In genomic region chr11:58829736-58830135, GRCh38 we compare ENCODE assay signal across 25 cellular contexts. TPM values are rescaled to one million over a fixed set of nuclear protein-coding genes. Genes with fewer than 3 reads are reported as not detected.
DNase-seq lines count a peak whose midpoint lies in the region; ATAC-seq and TF ChIP-seq lines count a peak whose summit lies in the region.
"Had no signal": no experiment of that assay in that cellular context is flagged by ENCODE, and none has a peak within 500 bp of the region (broad histone marks: within the 10 kb centered on the region; RNA-seq: fewer than 3 reads in every experiment).

No MANE protein-coding gene starts in this region.

- H3K4me2 ChIP-seq in GM23248 (ENCODE audit: unreplicated experiment) = no peak overlapping the region
- H3K4me2 ChIP-seq: BLaER1 treated with 17β-estradiol and CSF1 and Interleukin-3, amounts not matched to agents 10 nM and 100 nM; neural progenitor cell had no signal

- in situ Hi-C loops in GM23248 (cut with MboI) = no loop called here

- ATAC-seq in activated T-helper 17 cell treated with anti-CD3 and anti-CD28 coated beads, Interleukin-2, amount 50 U/mL, for 72 hours (replicated peaks) = peak; percentile 29
- ATAC-seq in effector memory CD8-positive, alpha-beta T cell (replicated peaks) = no peak
- ATAC-seq in stimulated activated memory B cell treated with anti-CD40 and anti-IgM and Interleukin-4, amounts not matched to agents 10 μg/mL and 1 μg/mL and 100 μg/mL, for 72 hours = no peak
- ATAC-seq: body of pancreas, gastroesophageal sphincter, right lobe of liver had no signal

- no peaks in the 10 kb centered on the region for H3K36me3 ChIP-seq in GM23248 (ENCODE audit: low read depth)
- H3K36me3 ChIP-seq: BLaER1 treated with 17β-estradiol and CSF1 and Interleukin-3, amounts not matched to agents 10 nM and 100 nM; gastroesophageal sphincter; neural progenitor cell; right lobe of liver; tibial nerve had no signal

- H3K36me3 Mint-ChIP-seq in activated T-helper 17 cell treated with anti-CD3 and anti-CD28 coated beads, Interleukin-2, amount 50 U/mL, for 72 hours (ENCODE audit: low read depth) = no peaks in the 10 kb centered on the region
- H3K36me3 Mint-ChIP-seq in effector memory CD8-positive, alpha-beta T cell (ENCODE audit: insufficient read depth) = no peaks in the 10 kb centered on the region
- no peaks in the 10 kb centered on the region for H3K36me3 Mint-ChIP-seq in stimulated activated memory B cell treated with anti-CD40 and anti-IgM and Interleukin-4, amounts not matched to agents 10 μg/mL and 1 μg/mL and 100 μg/mL, for 72 hours
- H3K36me3 Mint-ChIP-seq: immature natural killer cell, neural progenitor cell had no signal

- no peaks in the 10 kb centered on the region for H3K27me3 ChIP-seq in AG04450 (ENCODE audit: control insufficient read depth, insufficient read depth, low read length)
- no peaks in the 10 kb centered on the region for H3K27me3 ChIP-seq in GM23248 (replicated peaks; ENCODE audit: insufficient read depth)
- H3K27me3 ChIP-seq: BLaER1 treated with 17β-estradiol and CSF1 and Interleukin-3, amounts not matched to agents 10 nM and 100 nM; body of pancreas; neural progenitor cell; right lobe of liver; tibial nerve had no signal

- POLR2A ChIA-PET in AG04450 (lab: Yijun Ruan, JAX) = no interaction called here

- H3K79me2 ChIP-seq in GM23248 (ENCODE audit: insufficient read depth) = no peaks in the 10 kb centered on the region

- H3K4me3 ChIP-seq in AG04450 (ENCODE audit: low read depth, low read length) (no peak overlapping the region), GM23248 (peak overlapping the region; percentile 0; the same call in 1 of the 2 replicates), fibroblast of villous mesenchyme (ENCODE audit: low read depth, low read length) (no peak overlapping the region)
- H3K4me3 ChIP-seq: BLaER1 treated with 17β-estradiol and CSF1 and Interleukin-3, amounts not matched to agents 10 nM and 100 nM; body of pancreas; gastroesophageal sphincter; neural progenitor cell; right lobe of liver; SK-N-MC; tibial nerve had no signal

- H3K9ac ChIP-seq in GM23248 = no peak overlapping the region
- H3K9ac ChIP-seq: BLaER1 treated with 17β-estradiol and CSF1 and Interleukin-3, amounts not matched to agents 10 nM and 100 nM; neural progenitor cell had no signal

- no peak overlapping the region for H3K4me3 Mint-ChIP-seq in activated T-helper 17 cell treated with anti-CD3 and anti-CD28 coated beads, Interleukin-2, amount 50 U/mL, for 72 hours
- H3K4me3 Mint-ChIP-seq in effector memory CD8-positive, alpha-beta T cell = no peak overlapping the region
- no peak overlapping the region for H3K4me3 Mint-ChIP-seq in stimulated activated memory B cell treated with anti-CD40 and anti-IgM and Interleukin-4, amounts not matched to agents 10 μg/mL and 1 μg/mL and 100 μg/mL, for 72 hours
- H3K4me3 Mint-ChIP-seq: activated CD4-positive, alpha-beta memory T cell treated with anti-CD3 and anti-CD28 coated beads, Interleukin-2, amount 10 ng/mL, durations not matched to agents 7 days and 5 days; immature natural killer cell; neural progenitor cell had no signal

- H4K20me1 ChIP-seq in GM23248 (ENCODE audit: insufficient read depth) = no peaks in the 10 kb centered on the region
- H4K20me1 ChIP-seq: BLaER1 treated with 17β-estradiol and CSF1 and Interleukin-3, amounts not matched to agents 10 nM and 100 nM had no signal

- 0 out of 2 replicates have a peak, but pooled peaks cover 11% of the 10 kb centered on the region for H3K4me1 ChIP-seq in GM23248 (ENCODE audit: insufficient read depth)
- H3K4me1 ChIP-seq: BLaER1 treated with 17β-estradiol and CSF1 and Interleukin-3, amounts not matched to agents 10 nM and 100 nM; body of pancreas; gastroesophageal sphincter; neural progenitor cell; right lobe of liver; tibial nerve had no signal

- no peaks in the 10 kb centered on the region for H3K9me3 Mint-ChIP-seq in activated T-helper 17 cell treated with anti-CD3 and anti-CD28 coated beads, Interleukin-2, amount 50 U/mL, for 72 hours
- H3K9me3 Mint-ChIP-seq in effector memory CD8-positive, alpha-beta T cell = no peaks in the 10 kb centered on the region
- peaks cover 3% of the 10 kb centered on the region for H3K9me3 Mint-ChIP-seq in stimulated activated memory B cell treated with anti-CD40 and anti-IgM and Interleukin-4, amounts not matched to agents 10 μg/mL and 1 μg/mL and 100 μg/mL, for 72 hours

- H3K9me2 ChIP-seq in GM23248 (ENCODE audit: insufficient read depth) = no peaks in the 10 kb centered on the region

- no peak overlapping the region for H2AFZ ChIP-seq in GM23248
- H2AFZ ChIP-seq: neural progenitor cell had no signal

- H3K4me1 Mint-ChIP-seq in activated T-helper 17 cell treated with anti-CD3 and anti-CD28 coated beads, Interleukin-2, amount 50 U/mL, for 72 hours = no peaks in the 10 kb centered on the region
- no peaks in the 10 kb centered on the region for H3K4me1 Mint-ChIP-seq in effector memory CD8-positive, alpha-beta T cell (ENCODE audit: low read depth in 2 of 2)
- no peaks in the 10 kb centered on the region for H3K4me1 Mint-ChIP-seq in stimulated activated memory B cell treated with anti-CD40 and anti-IgM and Interleukin-4, amounts not matched to agents 10 μg/mL and 1 μg/mL and 100 μg/mL, for 72 hours
- H3K4me1 Mint-ChIP-seq: activated CD4-positive, alpha-beta memory T cell treated with anti-CD3 and anti-CD28 coated beads, Interleukin-2, amount 10 ng/mL, durations not matched to agents 7 days and 5 days; immature natural killer cell; neural progenitor cell had no signal

- peaks cover 4% of the 10 kb centered on the region; the same call in 1 of the 2 replicates for H3K9me3 ChIP-seq in AG04450 (ENCODE audit: control insufficient read depth, insufficient read depth, low read length)
- H3K9me3 ChIP-seq in GM23248 (ENCODE audit: low read depth) = no peaks in the 10 kb centered on the region
- H3K9me3 ChIP-seq: right lobe of liver had no signal

- CTCF ChIA-PET in AG04450 (lab: Charles Lee) = no interaction called here

- H3K27me3 Mint-ChIP-seq in activated T-helper 17 cell treated with anti-CD3 and anti-CD28 coated beads, Interleukin-2, amount 50 U/mL, for 72 hours = peaks cover 12% of the 10 kb centered on the region
- H3K27me3 Mint-ChIP-seq in effector memory CD8-positive, alpha-beta T cell = peaks cover 4 to 9% of the 10 kb centered on the region in 2 donors
- peaks cover 12% of the 10 kb centered on the region for H3K27me3 Mint-ChIP-seq in stimulated activated memory B cell treated with anti-CD40 and anti-IgM and Interleukin-4, amounts not matched to agents 10 μg/mL and 1 μg/mL and 100 μg/mL, for 72 hours

- H3F3A ChIP-seq in GM23248 (ENCODE audit: insufficient read depth) = 0 out of 2 replicates have a peak, but pooled peaks cover 3% of the 10 kb centered on the region

- no peak overlapping the region for H3K27ac Mint-ChIP-seq in activated T-helper 17 cell treated with anti-CD3 and anti-CD28 coated beads, Interleukin-2, amount 50 U/mL, for 72 hours
- H3K27ac Mint-ChIP-seq in effector memory CD8-positive, alpha-beta T cell = no peak overlapping the region
- H3K27ac Mint-ChIP-seq in stimulated activated memory B cell treated with anti-CD40 and anti-IgM and Interleukin-4, amounts not matched to agents 10 μg/mL and 1 μg/mL and 100 μg/mL, for 72 hours = no peak overlapping the region
- H3K27ac Mint-ChIP-seq: activated CD4-positive, alpha-beta memory T cell treated with anti-CD3 and anti-CD28 coated beads, Interleukin-2, amount 10 ng/mL, durations not matched to agents 7 days and 5 days; immature natural killer cell; neural progenitor cell had no signal

- DNase-seq in AG04450 (ENCODE audit: low read depth, low spot score) (peak; percentile 13), GM23248 (peak; percentile 57), fibroblast of villous mesenchyme (ENCODE audit: low read depth) (peak; percentile 14), GOT3 (lab: John Stamatoyannopoulos, UW) (no peak), hypothalamus (lab: John Stamatoyannopoulos, UW) (no peak)
- DNase-seq in effector memory CD8-positive, alpha-beta T cell = no peak
- DNase-seq: activated CD4-positive, alpha-beta memory T cell treated with anti-CD3 and anti-CD28 coated beads, Interleukin-2, amount 10 ng/mL, durations not matched to agents 7 days and 5 days; activated effector memory CD4-positive, alpha-beta T cell treated with Interleukin-2 at 50 U/mL for 16 hours; body of pancreas; H7; immature natural killer cell; KBM-7; NCI-H1417; right lobe of liver; stimulated activated CD4-positive, alpha-beta T cell treated with anti-CD3 and anti-CD28 coated beads, Interleukin-4, amount 100 ng/mL, for 1 hour had no signal

- H3K27ac ChIP-seq in AG04450 (ENCODE audit: low read depth, low read length) = no peak overlapping the region
- H3K27ac ChIP-seq in GM23248 = no peak overlapping the region
- H3K27ac ChIP-seq: BLaER1 treated with 17β-estradiol and CSF1 and Interleukin-3, amounts not matched to agents 10 nM and 100 nM; body of pancreas; gastroesophageal sphincter; neural progenitor cell; right lobe of liver; SK-N-MC; tibial nerve had no signal

- TF ChIP-seq CTCF in AG04450 (IDR thresholded peaks at IDR 0.05; ENCODE audit: low read depth, low read length) (no peak), fibroblast of villous mesenchyme (IDR thresholded peaks at IDR 0.05; ENCODE audit: insufficient read depth, low read depth, low read length) (no peak)

RNA-seq across cellular contexts. Expression of gene GLYATL2, which starts 14.8 kb away (rescaled TPM):
- polyA plus RNA-seq in AG04450 (2011; rRNA removed) = 0.81 and 1.1 TPM in 2 replicates
- 0.83 and 1.1 TPM in 2 replicates for polyA minus RNA-seq in AG04450 (2011; rRNA and poly(A)+ RNA removed)
- total RNA-seq in GM23248 (2014; rRNA removed; shearing (Covaris generic)) = 0.65 TPM in 1 of 2 replicates, not detected in the other
- polyA plus RNA-seq in GM23248 (2016; fragmentation: Nextera tagmentation; extraction: Ambion mirVana) = 0.29 and 0.80 TPM in 2 replicates
- total RNA-seq in activated T-helper 17 cell treated with anti-CD3 and anti-CD28 coated beads, Interleukin-2, amount 50 U/mL, for 72 hours = not detected
- 0.97 and 2.2 TPM in 2 replicates for total RNA-seq in fibroblast of villous mesenchyme
- total RNA-seq: activated CD4-positive, alpha-beta memory T cell treated with anti-CD3 and anti-CD28 coated beads, Interleukin-2, amount 10 ng/mL, durations not matched to agents 7 days and 5 days; body of pancreas; H7; mesenteric fat pad; NCI-H460; OCI-LY7; right lobe of liver had no signal
- polyA plus RNA-seq: immature natural killer cell had no signal

Comparison
In these comparisons a context has a peak if more than half of its experiments do, and no peak if none do; other contexts are left out.
1. DNase-seq: peak in AG04450 (single experiment), GM23248 (single experiment) and fibroblast of villous mesenchyme (single experiment); none in GOT3 (single experiment), hypothalamus (0 of 51) and effector memory CD8-positive, alpha-beta T cell (0 of 3).